1 cellular context compared by ENCODE assay signal in genomic region chr16:74666425-74667214, GRCh38.
TF ChIP-seq lines count a peak whose summit lies in the region.

Gene RFWD3, minus strand, starts transcription at chr16:74666877. Its CDS starts 5,428 bp downstream, at chr16:74661449.

TF ChIP-seq in K562, 482 proteins besides CTCF, POLR2A, EP300 and RAD21 (continued from another document and continues in another):
- no peak for TF ChIP-seq ZBTB34 (CRISPR knock-in tag; IDR thresholded peaks at IDR 0.05)
- no peak for TF ChIP-seq ZFPM2 (CRISPR knock-in tag; IDR thresholded peaks at IDR 0.05)
- TF ChIP-seq CSDE1 (IDR thresholded peaks at IDR 0.05) = no peak
- peak; percentile 60 for TF ChIP-seq HCFC1 (IDR thresholded peaks at IDR 0.05; ENCODE audit: low read depth, low read length)
- TF ChIP-seq SAFB (IDR thresholded peaks at IDR 0.05; ENCODE audit: borderline replicate concordance, low read depth, low read length) = no peak
- no peak for TF ChIP-seq MEF2A (IDR thresholded peaks at IDR 0.05; ENCODE audit: control insufficient read depth, low read depth, low read length)
- no peak for TF ChIP-seq SMAD3 (CRISPR knock-in tag; conservative IDR thresholded peaks at IDR 0.05)
- TF ChIP-seq GTF2E2 (tag; IDR thresholded peaks at IDR 0.05) = peak; percentile 99
- TF ChIP-seq TCFL5 (CRISPR knock-in tag; conservative IDR thresholded peaks at IDR 0.05) = no peak
- TF ChIP-seq IRF2 (CRISPR knock-in tag; IDR thresholded peaks at IDR 0.05) = no peak
- TF ChIP-seq ZNF561 (CRISPR knock-in tag; conservative IDR thresholded peaks at IDR 0.05) = no peak
- peak; percentile 35 for TF ChIP-seq EGR1 (conservative IDR thresholded peaks at IDR 0.05)
- no peak for TF ChIP-seq ZNF282 (CRISPR knock-in tag; IDR thresholded peaks at IDR 0.05)
- TF ChIP-seq CHD1 (IDR thresholded peaks at IDR 0.05; ENCODE audit: low read length) = peak; percentile 78
- TF ChIP-seq MECOM (CRISPR knock-in tag; IDR thresholded peaks at IDR 0.05) = no peak
- TF ChIP-seq E2F8 (IDR thresholded peaks at IDR 0.05; ENCODE audit: low read depth, partially characterized antibody) = peak; percentile 98
- TF ChIP-seq SIN3B (IDR thresholded peaks at IDR 0.05; ENCODE audit: low read depth) = peak; percentile 81
- no peak for TF ChIP-seq MTF1 (CRISPR knock-in tag; IDR thresholded peaks at IDR 0.05; ENCODE audit: borderline replicate concordance)
- no peak for TF ChIP-seq E4F1 (CRISPR knock-in tag; IDR thresholded peaks at IDR 0.05; ENCODE audit: borderline replicate concordance)
- TF ChIP-seq SNIP1 (IDR thresholded peaks at IDR 0.05; ENCODE audit: low read depth) = peak; percentile 76
- peak; percentile 91 for TF ChIP-seq ZNF316 (IDR thresholded peaks at IDR 0.05)
- TF ChIP-seq SMAD2 (IDR thresholded peaks at IDR 0.05; ENCODE audit: low read depth, low read length) = no peak
- peak; percentile 92 for TF ChIP-seq L3MBTL2 (IDR thresholded peaks at IDR 0.05)
- TF ChIP-seq ZBTB26 (CRISPR knock-in tag; IDR thresholded peaks at IDR 0.05) = no peak
- no peak for TF ChIP-seq ARID2 (IDR thresholded peaks at IDR 0.05)
- TF ChIP-seq ZNF445 (CRISPR knock-in tag; IDR thresholded peaks at IDR 0.05; ENCODE audit: low read depth) = no peak
- peak; percentile 38; the same call in 1 of the 2 replicates for TF ChIP-seq MAFK (IDR thresholded peaks at IDR 0.05; ENCODE audit: low read length)
- TF ChIP-seq HDAC6 (IDR thresholded peaks at IDR 0.05; ENCODE audit: low read depth, low read length) = no peak
- no peak for TF ChIP-seq ATF2 (CRISPR knock-in tag; IDR thresholded peaks at IDR 0.05)
- no peak for TF ChIP-seq USF2 (CRISPR knock-in tag; IDR thresholded peaks at IDR 0.05)
- peak; percentile 98 for TF ChIP-seq TAF1 (IDR thresholded peaks at IDR 0.05; ENCODE audit: control insufficient read depth, extremely low read depth, insufficient read depth, low read length, severe bottlenecking)
- TF ChIP-seq HMG20A (CRISPR knock-in tag; conservative IDR thresholded peaks at IDR 0.05) = no peak
- TF ChIP-seq STAG1 (CRISPR knock-in tag; IDR thresholded peaks at IDR 0.05; ENCODE audit: borderline replicate concordance) = no peak
- TF ChIP-seq RBBP5 (IDR thresholded peaks at IDR 0.05; ENCODE audit: borderline replicate concordance, insufficient read depth, low read length, poor library complexity, severe bottlenecking) = peak; percentile 85
- TF ChIP-seq CHCHD3 (CRISPR knock-in tag; IDR thresholded peaks at IDR 0.05) = no peak
- TF ChIP-seq ZHX1 (conservative IDR thresholded peaks at IDR 0.05; ENCODE audit: low read length) = no peak
- no peak for TF ChIP-seq ZNF830 (CRISPR knock-in tag; IDR thresholded peaks at IDR 0.05)
- peak; percentile 87; the same call in 1 of the 2 replicates for TF ChIP-seq ZNF511 (CRISPR knock-in tag; IDR thresholded peaks at IDR 0.05)
- peak; percentile 85 for TF ChIP-seq NFRKB (IDR thresholded peaks at IDR 0.05; ENCODE audit: low read depth)
- no peak for TF ChIP-seq ZNF347 (CRISPR knock-in tag; IDR thresholded peaks at IDR 0.05; ENCODE audit: low read depth)
- no peak for TF ChIP-seq SLC30A9 (CRISPR knock-in tag; IDR thresholded peaks at IDR 0.05)
- no peak for TF ChIP-seq TOE1 (IDR thresholded peaks at IDR 0.05; ENCODE audit: borderline replicate concordance)
- TF ChIP-seq TOE1 (CRISPR knock-in tag; IDR thresholded peaks at IDR 0.05; ENCODE audit: borderline replicate concordance, low read depth) = no peak
- no peak for TF ChIP-seq OTX1 (CRISPR knock-in tag; IDR thresholded peaks at IDR 0.05)
- TF ChIP-seq ERF (CRISPR knock-in tag; IDR thresholded peaks at IDR 0.05) = peak; percentile 63; the same call in 1 of the 2 replicates
- no peak for TF ChIP-seq ZNF124 (CRISPR knock-in tag; IDR thresholded peaks at IDR 0.05)
- no peak for TF ChIP-seq KDM2B (CRISPR knock-in tag; IDR thresholded peaks at IDR 0.05)
- TF ChIP-seq NFIX (CRISPR knock-in tag; IDR thresholded peaks at IDR 0.05; ENCODE audit: low read depth) = no peak
- TF ChIP-seq ZNF280A (IDR thresholded peaks at IDR 0.05; ENCODE audit: low read depth, partially characterized antibody) = no peak
- no peak for TF ChIP-seq PREB (CRISPR knock-in tag; IDR thresholded peaks at IDR 0.05)
- no peak; the same call in 1 of the 2 replicates for TF ChIP-seq VEZF1 (CRISPR knock-in tag; IDR thresholded peaks at IDR 0.05)
- TF ChIP-seq CBX2 (IDR thresholded peaks at IDR 0.05; ENCODE audit: insufficient read depth, low read length, poor library complexity, severe bottlenecking) = no peak
